Comparison of ENCODE assay signal across 8 cellular contexts in genomic region chr22:37021710-37022482, GRCh38. TPM values are rescaled to one million over a fixed set of nuclear protein-coding genes. Genes with fewer than 3 reads are reported as not detected.
A peak's percentile ranks its signal among the peaks of the same experiment; 100 is the strongest.
DNase-seq lines count a peak whose midpoint lies in the region; ATAC-seq and TF ChIP-seq lines count a peak whose summit lies in the region.

No MANE protein-coding gene starts in this region.

- peak; percentile 93 for TF ChIP-seq CTCF in GM12874 (IDR thresholded peaks at IDR 0.05; ENCODE audit: insufficient read depth, low read depth, low read length)

- ATAC-seq in left cardiac atrium, result no peak
- ATAC-seq in GM18520 (IDR thresholded peaks at IDR 0.05; ENCODE audit: unreplicated experiment), result no peak

- intact Hi-C loops in left cardiac atrium (cut with DNase I), result no loop called here

- DNase-seq in RKO (ENCODE audit: low spot score) (peak; percentile 72), left cardiac atrium (peak; percentile 58), HuH-7.5 (ENCODE audit: low spot score) (no peak), NCI-H345 treated with DMSO at 0.1 percent for 48 hours (lab: John Stamatoyannopoulos, UW; ENCODE audit: unreplicated experiment) (no peak)
- peak in 3 of 4 experiments; percentile 20 to 31 (median 21) for DNase-seq in activated naive CD4-positive, alpha-beta T cell (lab: John Stamatoyannopoulos, UW)
- DNase-seq in stimulated activated CD4-positive, alpha-beta T cell treated with anti-CD3 and anti-CD28 coated beads, Interleukin-12 subunit alpha, Interleukin-12 subunit beta, amount 100 ng/mL, for 4 hours, result peak; percentile 57

RNA-seq across cellular contexts. Expression of gene MPST, which starts 2.4 kb away (rescaled TPM):
- 10 to 100 TPM; 48.2 to 51.2 TPM for total RNA-seq in left cardiac atrium

RNA-seq across cellular contexts. Expression of gene TST, which starts 2.6 kb away (rescaled TPM):
- total RNA-seq in left cardiac atrium, result 10 to 100 TPM; 33.3 to 35.5 TPM

RNA-seq across cellular contexts. Expression of gene KCTD17, which starts 29.6 kb away (rescaled TPM):
- total RNA-seq in left cardiac atrium, result 10 to 100 TPM; 27.7 to 50.6 TPM

Comparison
In these comparisons a context has a peak if more than half of its experiments do, and no peak if none do; other contexts are left out.
1. DNase-seq: peak in RKO (single experiment), activated naive CD4-positive, alpha-beta T cell (3 of 4), left cardiac atrium (single experiment) and stimulated activated CD4-positive, alpha-beta T cell treated with anti-CD3 and anti-CD28 coated beads, Interleukin-12 subunit alpha, Interleukin-12 subunit beta, amount 100 ng/mL, for 4 hours (single experiment); none in HuH-7.5 (single experiment) and NCI-H345 treated with DMSO at 0.1 percent for 48 hours (single experiment).